ENCODE assay signal across 12 cellular contexts in the genomic region with DNA sequence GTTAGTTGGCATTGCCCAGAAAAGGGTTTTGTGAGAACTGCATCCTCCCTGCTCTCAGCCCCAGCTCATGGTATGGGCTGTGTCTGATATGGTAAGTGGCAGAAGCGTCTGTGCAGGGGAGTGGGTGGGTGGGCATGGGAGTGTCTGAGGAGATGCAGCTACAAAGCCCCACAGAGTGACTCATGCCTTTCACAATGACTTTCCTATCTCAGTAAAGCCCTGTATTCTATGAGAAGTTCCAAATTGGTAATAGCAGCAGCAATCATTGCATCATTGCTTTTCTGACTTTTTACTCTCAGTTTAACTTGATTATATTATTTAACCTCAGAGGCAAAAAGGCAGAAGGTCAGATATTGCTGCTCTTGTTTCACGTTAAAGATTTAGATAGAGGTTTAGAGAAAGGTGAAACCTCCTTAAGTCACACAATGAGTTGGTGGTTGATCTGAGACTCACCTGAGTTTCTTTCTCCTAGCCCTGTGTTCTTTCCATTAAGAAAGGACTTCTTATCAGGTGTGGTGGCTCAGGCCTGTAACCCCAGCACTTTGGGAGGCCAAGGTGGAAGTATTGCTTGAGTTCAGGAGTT.
DNase-seq lines count a peak whose midpoint lies in the region; ATAC-seq and TF ChIP-seq lines count a peak whose summit lies in the region.
"Had no signal": no experiment of that assay in that cellular context is flagged by ENCODE, and none has a peak within 500 bp of the region (broad histone marks: within the 10 kb centered on the region; RNA-seq: fewer than 3 reads in every experiment).

No MANE protein-coding gene starts in this region.

- H2AFZ ChIP-seq in osteoblast (ENCODE audit: low read length), result no peak overlapping the region

- no peaks in the 10 kb centered on the region for H3K4me1 ChIP-seq in naive thymus-derived CD4-positive, alpha-beta T cell (ENCODE audit: control insufficient read depth in 2 of 2, insufficient read depth in 2 of 2, low read length in 2 of 2)
- H3K4me1 ChIP-seq in mucosa of descending colon (ENCODE audit: low read depth) (no peaks in the 10 kb centered on the region), osteoblast (ENCODE audit: insufficient read depth, low read length) (no peaks in the 10 kb centered on the region)
- H3K4me1 ChIP-seq in CD8-positive, alpha-beta T cell (ENCODE audit: insufficient read depth, low read length), result no peaks in the 10 kb centered on the region

- H3K36me3 Mint-ChIP-seq in naive thymus-derived CD4-positive, alpha-beta T cell, result no peaks in the 10 kb centered on the region
- no peaks in the 10 kb centered on the region for H3K36me3 Mint-ChIP-seq in CD8-positive, alpha-beta T cell

- POLR2A ChIA-PET in naive thymus-derived CD4-positive, alpha-beta T cell (lab: Charles Lee), result no interaction called here
- POLR2A ChIA-PET in CD8-positive, alpha-beta T cell (lab: Charles Lee), result interaction anchor here (1.0 kb wide), 1 partner anchor 13 kb away, joined by 3 read pairs; no protein-coding TSS in a partner anchor

- H3K27me3 ChIP-seq in naive thymus-derived CD4-positive, alpha-beta T cell (ENCODE audit: control insufficient read depth in 2 of 2, insufficient read depth in 2 of 2, low read length in 2 of 2), result no peaks in the 10 kb centered on the region
- H3K27me3 ChIP-seq in osteoblast (ENCODE audit: insufficient read depth, low read length), result no peaks in the 10 kb centered on the region
- no peaks in the 10 kb centered on the region for H3K27me3 ChIP-seq in CD8-positive, alpha-beta T cell (ENCODE audit: insufficient read depth, low read length)

- TF ChIP-seq CTCF in mucosa of descending colon (IDR thresholded peaks at IDR 0.05), result no peak
- no peak for TF ChIP-seq CTCF in osteoblast (IDR thresholded peaks at IDR 0.05; ENCODE audit: extremely low read depth, low read depth, low read length)
- no peak for TF ChIP-seq CTCF in CD8-positive, alpha-beta T cell (IDR thresholded peaks at IDR 0.05)

- no peaks in the 10 kb centered on the region for H3K36me3 ChIP-seq in naive thymus-derived CD4-positive, alpha-beta T cell (ENCODE audit: control insufficient read depth in 2 of 3, insufficient read depth in 3 of 3, low read length in 3 of 3)
- H3K36me3 ChIP-seq in mucosa of descending colon (ENCODE audit: low read depth) (no peaks in the 10 kb centered on the region), osteoblast (ENCODE audit: insufficient read depth, low read length) (no peaks in the 10 kb centered on the region)
- no peaks in the 10 kb centered on the region for H3K36me3 ChIP-seq in CD8-positive, alpha-beta T cell (ENCODE audit: insufficient read depth, low read length)

- H3K27ac Mint-ChIP-seq in naive thymus-derived CD4-positive, alpha-beta T cell, result no peak overlapping the region
- H3K27ac Mint-ChIP-seq in CD8-positive, alpha-beta T cell, result no peak overlapping the region
- H3K27ac Mint-ChIP-seq: CD4-positive, alpha-beta T cell had no signal

- H3K27me3 Mint-ChIP-seq in naive thymus-derived CD4-positive, alpha-beta T cell, result no peaks in the 10 kb centered on the region
- no peaks in the 10 kb centered on the region for H3K27me3 Mint-ChIP-seq in CD8-positive, alpha-beta T cell (ENCODE audit: low read depth)
- H3K27me3 Mint-ChIP-seq: CD4-positive, alpha-beta T cell had no signal

- DNase-seq in dedifferentiated amniotic fluid mesenchymal stem cell (ENCODE audit: extremely low spot score) (peak; percentile 43), mucosa of descending colon (no peak), osteoblast (ENCODE audit: insufficient read length, low spot score, missing footprints) (no peak)
- no peak for DNase-seq in naive thymus-derived CD4-positive, alpha-beta T cell
- DNase-seq in CD8-positive, alpha-beta T cell, result no peak
- DNase-seq: CD4-positive, alpha-beta T cell; kidney; retina; T-helper 9 cell had no signal

- intact Hi-C loops in naive thymus-derived CD4-positive, alpha-beta T cell (cut with micrococcal nuclease), result no loop called here
- intact Hi-C loops in mucosa of descending colon (cut with DNase I, micrococcal nuclease), result no loop called here
- intact Hi-C loops in CD8-positive, alpha-beta T cell (cut with DNase I, micrococcal nuclease), result no loop called here

- H3K9me3 Mint-ChIP-seq in naive thymus-derived CD4-positive, alpha-beta T cell, result peaks cover 0 to 14% (median 2%) of the 10 kb centered on the region in 11 donors
- no peaks in the 10 kb centered on the region for H3K9me3 Mint-ChIP-seq in CD8-positive, alpha-beta T cell

- no peak overlapping the region for H3K4me3 Mint-ChIP-seq in naive thymus-derived CD4-positive, alpha-beta T cell
- H3K4me3 Mint-ChIP-seq in CD8-positive, alpha-beta T cell, result no peak overlapping the region
- H3K4me3 Mint-ChIP-seq: CD4-positive, alpha-beta T cell had no signal

- CTCF ChIA-PET in naive thymus-derived CD4-positive, alpha-beta T cell (lab: Charles Lee), result no interaction called here
- CTCF ChIA-PET in CD8-positive, alpha-beta T cell (lab: Charles Lee), result no interaction called here

- H3K79me2 ChIP-seq in osteoblast (ENCODE audit: insufficient read depth, low read length), result no peaks in the 10 kb centered on the region

- ATAC-seq in GM18498 (IDR thresholded peaks at IDR 0.05; ENCODE audit: unreplicated experiment) (peak; percentile 53), GM19452 (IDR thresholded peaks at IDR 0.05; ENCODE audit: unreplicated experiment) (peak; percentile 70), HG03196 (IDR thresholded peaks at IDR 0.05; ENCODE audit: unreplicated experiment) (peak; percentile 57), mucosa of descending colon (no peak)
- ATAC-seq in naive thymus-derived CD4-positive, alpha-beta T cell, result no peak
- ATAC-seq in CD8-positive, alpha-beta T cell, result no peak

- no peak overlapping the region for H3K4me2 ChIP-seq in osteoblast (ENCODE audit: insufficient read depth, low read length)

- H3K4me1 Mint-ChIP-seq in naive thymus-derived CD4-positive, alpha-beta T cell, result no peaks in the 10 kb centered on the region
- H3K4me1 Mint-ChIP-seq in CD8-positive, alpha-beta T cell (ENCODE audit: low read depth), result no peaks in the 10 kb centered on the region

- H4K20me1 ChIP-seq in osteoblast (ENCODE audit: insufficient read depth, low read length), result no peaks in the 10 kb centered on the region

- H3K27ac ChIP-seq in naive thymus-derived CD4-positive, alpha-beta T cell (ENCODE audit: low read depth, low read length), result no peak overlapping the region
- H3K27ac ChIP-seq in osteoblast (ENCODE audit: low read depth, low read length), result no peak overlapping the region
- no peak overlapping the region for H3K27ac ChIP-seq in CD8-positive, alpha-beta T cell (ENCODE audit: low read depth, low read length)

- no peaks in the 10 kb centered on the region for H3K9me3 ChIP-seq in naive thymus-derived CD4-positive, alpha-beta T cell (ENCODE audit: control insufficient read depth in 2 of 3, low read length in 3 of 3)
- H3K9me3 ChIP-seq in mucosa of descending colon (no peaks in the 10 kb centered on the region), osteoblast (ENCODE audit: low read depth, low read length) (no peaks in the 10 kb centered on the region)
- no peaks in the 10 kb centered on the region for H3K9me3 ChIP-seq in CD8-positive, alpha-beta T cell (ENCODE audit: low read length)

- H3K4me3 ChIP-seq in naive thymus-derived CD4-positive, alpha-beta T cell (ENCODE audit: low read length), result no peak overlapping the region
- H3K4me3 ChIP-seq in mucosa of descending colon, result no peak overlapping the region
- no peak overlapping the region for H3K4me3 ChIP-seq in osteoblast (ENCODE audit: insufficient read depth, low read length)
- no peak overlapping the region for H3K4me3 ChIP-seq in CD8-positive, alpha-beta T cell (ENCODE audit: low read depth, low read length)

Comparison
In these comparisons a context has a peak if more than half of its experiments do, and no peak if none do; other contexts are left out.
1. ATAC-seq: peak in GM18498 (single experiment), GM19452 (single experiment) and HG03196 (single experiment); none in naive thymus-derived CD4-positive, alpha-beta T cell (single experiment), mucosa of descending colon (single experiment) and CD8-positive, alpha-beta T cell (single experiment).